ENCODE assay signal across 25 cellular contexts in genomic region chr10:14263041-14263440, GRCh38.
"Had no signal": no experiment of that assay in that cellular context is flagged by ENCODE, and none has a peak within 500 bp of the region (broad histone marks: within the 10 kb centered on the region; RNA-seq: fewer than 3 reads in every experiment).

No MANE protein-coding gene starts in this region.

- H3K27ac ChIP-seq: foreskin keratinocyte, heart left ventricle, left lung, lower lobe of right lung, pancreas, prostate gland, stomach, suprapubic skin, tibial artery, upper lobe of right lung had no signal

- ATAC-seq: activated T-cell treated with anti-CD3 and anti-CD28 coated beads, Interleukin-2, amount 50 U/mL, for 72 hours; effector memory CD8-positive, alpha-beta T cell; foreskin keratinocyte; heart left ventricle; left lung; lower lobe of right lung; natural killer cell; pancreas; stimulated activated naive B cell treated with anti-CD40 and anti-IgM and Interleukin-4, amounts not matched to agents 10 μg/mL and 1 μg/mL and 100 μg/mL, for 72 hours; upper lobe of right lung had no signal

- H3K36me3 ChIP-seq: heart left ventricle, left lung, lower lobe of right lung, pancreas, prostate gland, stomach, suprapubic skin, tibial artery, upper lobe of right lung had no signal

- H3K9me3 ChIP-seq: heart left ventricle, left lung, lower lobe of right lung, pancreas, prostate gland, stomach, suprapubic skin, tibial artery, upper lobe of right lung had no signal

- H3K27ac Mint-ChIP-seq: activated naive CD8-positive, alpha-beta T cell; activated T-cell treated with anti-CD3 and anti-CD28 coated beads, Interleukin-2, amount 50 U/mL, for 72 hours; effector memory CD8-positive, alpha-beta T cell; natural killer cell; stimulated activated naive B cell treated with anti-CD40 and anti-IgM and Interleukin-4, amounts not matched to agents 10 μg/mL and 1 μg/mL and 100 μg/mL, for 72 hours had no signal

- DNase-seq: activated CD4-positive, alpha-beta T cell treated with anti-CD3 and anti-CD28 coated beads for 4 hours; activated CD4-positive, alpha-beta T cell treated with anti-CD3 and anti-CD28 coated beads, Interleukin-2, amount 50 U/mL, for 4 hours; activated effector memory CD4-positive, alpha-beta T cell treated with Interleukin-2 at 50 U/mL for 16 hours; activated naive CD4-positive, alpha-beta T cell treated with Interleukin-2 at 50 U/mL for 16 hours; activated T-cell treated with anti-CD3 and anti-CD28 coated beads for 4 hours; activated T-cell treated with anti-CD3 and anti-CD28 coated beads, Interleukin-2, amount 50 U/mL, for 72 hours; cortex of kidney; effector memory CD8-positive, alpha-beta T cell; foreskin keratinocyte; heart left ventricle; kidney glomerular epithelial cell; left lung; lower lobe of right lung; mesenchymal stem cell; natural killer cell; pancreas; stimulated activated CD4-positive, alpha-beta T cell treated with anti-CD3 and anti-CD28 coated beads, Interleukin-15, amount 100 ng/mL, for 24 hours; stimulated activated CD4-positive, alpha-beta T cell treated with anti-CD3 and anti-CD28 coated beads, Interleukin-2, amount 100 ng/mL, for 24 hours; stimulated activated naive B cell treated with anti-CD40 and anti-IgM and Interleukin-4, amounts not matched to agents 10 μg/mL and 1 μg/mL and 100 μg/mL, for 72 hours; stomach; tibial artery; upper lobe of right lung had no signal

- H3K36me3 Mint-ChIP-seq: activated naive CD8-positive, alpha-beta T cell; natural killer cell; stimulated activated naive B cell treated with anti-CD40 and anti-IgM and Interleukin-4, amounts not matched to agents 10 μg/mL and 1 μg/mL and 100 μg/mL, for 72 hours had no signal

- H3K4me3 Mint-ChIP-seq: activated naive CD8-positive, alpha-beta T cell; activated T-cell treated with anti-CD3 and anti-CD28 coated beads, Interleukin-2, amount 50 U/mL, for 72 hours; effector memory CD8-positive, alpha-beta T cell; natural killer cell; stimulated activated naive B cell treated with anti-CD40 and anti-IgM and Interleukin-4, amounts not matched to agents 10 μg/mL and 1 μg/mL and 100 μg/mL, for 72 hours had no signal

- H3K27me3 ChIP-seq: foreskin keratinocyte, heart left ventricle, pancreas, stomach had no signal

- H3K4me1 Mint-ChIP-seq: natural killer cell; stimulated activated naive B cell treated with anti-CD40 and anti-IgM and Interleukin-4, amounts not matched to agents 10 μg/mL and 1 μg/mL and 100 μg/mL, for 72 hours had no signal

- H3K9me3 Mint-ChIP-seq: activated T-cell treated with anti-CD3 and anti-CD28 coated beads, Interleukin-2, amount 50 U/mL, for 72 hours; effector memory CD8-positive, alpha-beta T cell; natural killer cell had no signal

- H3K4me3 ChIP-seq: heart left ventricle, left lung, lower lobe of right lung, pancreas, prostate gland, stomach, suprapubic skin, tibial artery, upper lobe of right lung had no signal

- H3K4me1 ChIP-seq: foreskin keratinocyte, left lung, lower lobe of right lung, prostate gland, suprapubic skin, tibial artery, upper lobe of right lung had no signal
